ENCODE assay signal across 8 cellular contexts in the genomic region with DNA sequence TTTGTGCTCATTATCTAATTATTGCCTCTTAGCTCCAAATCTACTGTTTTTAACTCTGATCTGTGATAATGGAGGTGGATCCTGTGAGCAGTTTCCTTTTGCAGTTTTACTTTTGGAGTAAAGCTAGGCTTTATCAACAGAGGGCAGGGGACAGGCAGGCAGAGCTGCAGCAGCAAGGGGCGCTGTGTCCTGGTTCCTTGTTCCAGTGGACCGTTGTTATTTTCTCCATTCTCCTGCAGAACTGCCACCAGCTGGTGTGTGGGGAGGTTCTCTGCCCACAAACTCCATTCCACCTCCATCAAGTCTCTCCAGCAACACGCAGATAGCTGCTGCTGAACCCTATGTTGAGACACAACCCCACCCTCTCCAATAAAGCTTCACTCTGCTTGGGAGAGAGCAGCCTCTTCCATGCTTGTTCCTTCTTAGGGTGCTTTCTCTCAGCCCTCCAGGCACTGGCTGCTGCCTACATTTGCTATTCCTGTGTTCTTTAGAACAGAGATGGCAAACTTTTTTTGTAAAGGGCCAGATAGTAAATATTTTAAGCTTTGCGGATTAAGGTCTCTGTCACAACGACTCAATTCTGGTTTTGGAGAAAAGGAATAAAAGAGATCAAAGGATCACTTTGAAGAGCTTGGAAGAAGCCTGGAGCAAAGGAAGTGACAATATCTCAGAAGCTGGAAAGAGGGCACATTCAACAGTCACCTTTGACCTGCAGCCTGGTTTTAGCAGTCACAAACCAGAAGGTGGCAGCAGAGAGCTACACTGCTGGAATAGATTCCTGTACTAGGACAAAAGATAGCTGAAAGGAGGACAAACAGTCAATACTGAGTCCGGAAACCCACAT.
A peak's percentile ranks its signal among the peaks of the same experiment; 100 is the strongest.
DNase-seq lines count a peak whose midpoint lies in the region; ATAC-seq, FAIRE-seq and TF ChIP-seq lines count a peak whose summit lies in the region.

No MANE protein-coding gene starts in this region.

- H3K27ac Mint-ChIP-seq in CD4-positive, alpha-beta memory T cell: peak overlapping the region in 1 of 7 donors; percentile 22
- no peak overlapping the region for H3K27ac Mint-ChIP-seq in memory B cell
- no peak overlapping the region for H3K27ac Mint-ChIP-seq in stimulated activated naive B cell treated with anti-CD40 and anti-IgM and Interleukin-4, amounts not matched to agents 10 μg/mL and 1 μg/mL and 100 μg/mL, for 72 hours

- H3K4me1 Mint-ChIP-seq in CD4-positive, alpha-beta memory T cell: peaks cover 0 to 6% (median 1%) of the 10 kb centered on the region in 4 donors
- H3K4me1 Mint-ChIP-seq in memory B cell: no peaks in the 10 kb centered on the region
- no peaks in the 10 kb centered on the region for H3K4me1 Mint-ChIP-seq in stimulated activated naive B cell treated with anti-CD40 and anti-IgM and Interleukin-4, amounts not matched to agents 10 μg/mL and 1 μg/mL and 100 μg/mL, for 72 hours

- CTCF ChIA-PET in CD4-positive, alpha-beta memory T cell (lab: Charles Lee; ENCODE audit: partially characterized antibody): no interaction called here

- no peak overlapping the region for H3K27ac ChIP-seq in CD4-positive, alpha-beta memory T cell (ENCODE audit: low read depth, low read length)
- peak overlapping the region in 17 of 59 donors; percentile 5 to 57 (median 31) for H3K27ac ChIP-seq in dorsolateral prefrontal cortex

- POLR2A ChIA-PET in CD4-positive, alpha-beta memory T cell (lab: Charles Lee; ENCODE audit: partially characterized antibody): no interaction called here

- H3K36me3 Mint-ChIP-seq in CD4-positive, alpha-beta memory T cell: no peaks in the 10 kb centered on the region
- no peaks in the 10 kb centered on the region for H3K36me3 Mint-ChIP-seq in memory B cell
- no peaks in the 10 kb centered on the region for H3K36me3 Mint-ChIP-seq in stimulated activated naive B cell treated with anti-CD40 and anti-IgM and Interleukin-4, amounts not matched to agents 10 μg/mL and 1 μg/mL and 100 μg/mL, for 72 hours

- intact Hi-C loops in CD4-positive, alpha-beta memory T cell (cut with micrococcal nuclease): no loop called here
- intact Hi-C loops in dorsolateral prefrontal cortex (cut with DNase I): loop anchor here (5.0 kb wide), 1 partner anchor 526 kb away; no protein-coding TSS in a partner anchor

- H3K36me3 ChIP-seq in CD4-positive, alpha-beta memory T cell (ENCODE audit: insufficient read depth, low read length): no peaks in the 10 kb centered on the region

- FAIRE-seq in TTC549 (lab: Jason Lieb, UNC): peak; percentile 15

- peaks cover 0 to 5% (median under 1%) of the 10 kb centered on the region in 8 donors for H3K9me3 Mint-ChIP-seq in CD4-positive, alpha-beta memory T cell
- no peaks in the 10 kb centered on the region for H3K9me3 Mint-ChIP-seq in memory B cell
- H3K9me3 Mint-ChIP-seq in stimulated activated naive B cell treated with anti-CD40 and anti-IgM and Interleukin-4, amounts not matched to agents 10 μg/mL and 1 μg/mL and 100 μg/mL, for 72 hours: no peaks in the 10 kb centered on the region

- H3K4me1 ChIP-seq in CD4-positive, alpha-beta memory T cell (ENCODE audit: insufficient read depth, low read length): no peaks in the 10 kb centered on the region

- H3K27me3 ChIP-seq in CD4-positive, alpha-beta memory T cell (ENCODE audit: insufficient read depth, low read length): no peaks in the 10 kb centered on the region
- H3K27me3 ChIP-seq in dorsolateral prefrontal cortex: no peaks in the 10 kb centered on the region

- no peak overlapping the region for H3K4me3 ChIP-seq in CD4-positive, alpha-beta memory T cell (ENCODE audit: low read length in 2 of 2)
- H3K4me3 ChIP-seq in dorsolateral prefrontal cortex: peak overlapping the region in 1 of 59 donors; percentile 19

- no peaks in the 10 kb centered on the region for H3K27me3 Mint-ChIP-seq in CD4-positive, alpha-beta memory T cell
- peaks cover 2% of the 10 kb centered on the region for H3K27me3 Mint-ChIP-seq in memory B cell
- peaks cover 0 to 6% of the 10 kb centered on the region in 2 donors for H3K27me3 Mint-ChIP-seq in stimulated activated naive B cell treated with anti-CD40 and anti-IgM and Interleukin-4, amounts not matched to agents 10 μg/mL and 1 μg/mL and 100 μg/mL, for 72 hours

- no peaks in the 10 kb centered on the region for H3K9me3 ChIP-seq in CD4-positive, alpha-beta memory T cell (ENCODE audit: control insufficient read depth in 1 of 2, low read length in 2 of 2)

- peak; percentile 66 to 98 (median 92) for TF ChIP-seq CTCF in dorsolateral prefrontal cortex (IDR thresholded peaks at IDR 0.05 in 54 of 56, conservative IDR thresholded peaks at IDR 0.05 in 2 of 56; ENCODE audit: low read depth in 1 of 56, partially characterized antibody in 56 of 56)

- ATAC-seq in GM18870 (IDR thresholded peaks at IDR 0.05; ENCODE audit: unreplicated experiment) (peak; percentile 93), HG03064 (IDR thresholded peaks at IDR 0.05; ENCODE audit: low read depth, unreplicated experiment) (peak; percentile 91), memory B cell (ENCODE audit: low read depth) (peak; percentile 69)
- ATAC-seq in stimulated activated naive B cell treated with anti-CD40 and anti-IgM and Interleukin-4, amounts not matched to agents 10 μg/mL and 1 μg/mL and 100 μg/mL, for 72 hours (replicated peaks): peak; percentile 83 to 88

- DNase-seq in CD4-positive, alpha-beta memory T cell: peak in 4 of 5 donors; percentile 17 to 30 (median 20)
- DNase-seq in NCI-H2029 (lab: John Stamatoyannopoulos, UW) (peak; percentile 65), dorsolateral prefrontal cortex (peak in 9 of 10 donors; percentile 29 to 81 (median 64)), memory B cell (ENCODE audit: low spot score in 2 of 2) (peak; percentile 27 to 38)
- DNase-seq in stimulated activated naive B cell treated with anti-CD40 and anti-IgM and Interleukin-4, amounts not matched to agents 10 μg/mL and 1 μg/mL and 100 μg/mL, for 72 hours: peak; percentile 40

- H3K4me3 Mint-ChIP-seq in CD4-positive, alpha-beta memory T cell: peak overlapping the region in 1 of 8 donors; percentile 1
- H3K4me3 Mint-ChIP-seq in memory B cell: no peak overlapping the region
- H3K4me3 Mint-ChIP-seq in stimulated activated naive B cell treated with anti-CD40 and anti-IgM and Interleukin-4, amounts not matched to agents 10 μg/mL and 1 μg/mL and 100 μg/mL, for 72 hours: no peak overlapping the region
